Comparison of ENCODE assay signal across 15 cellular contexts in genomic region chr5:97049175-97049574, GRCh38.
"Had no signal": no experiment of that assay in that cellular context is flagged by ENCODE, and none has a peak within 500 bp of the region (broad histone marks: within the 10 kb centered on the region; RNA-seq: fewer than 3 reads in every experiment).

No MANE protein-coding gene starts in this region.

- H3K4me1 ChIP-seq: ascending aorta, breast epithelium, foreskin keratinocyte, left ventricle myocardium inferior, right atrium auricular region had no signal

- H3K36me3 ChIP-seq: ascending aorta, breast epithelium, left ventricle myocardium inferior, right atrium auricular region, thoracic aorta had no signal

- H3K9me3 ChIP-seq: ascending aorta, breast epithelium, right atrium auricular region, thoracic aorta had no signal

- H3K27me3 ChIP-seq: ascending aorta, breast epithelium, right atrium auricular region had no signal

- H3K27ac ChIP-seq: ascending aorta, breast epithelium, foreskin keratinocyte, left ventricle myocardium inferior, right atrium auricular region, thoracic aorta had no signal

- FAIRE-seq: small intestine had no signal

- H3K4me3 ChIP-seq: ascending aorta, breast epithelium, left ventricle myocardium inferior, right atrium auricular region, thoracic aorta had no signal

- DNase-seq: activated CD4-positive, alpha-beta T cell treated with anti-CD3 and anti-CD28 coated beads, Interleukin-2, amount 50 U/mL, for 4 hours; activated CD4-positive, CD25-positive, alpha-beta regulatory T cell treated with anti-CD3 and anti-CD28 coated beads, Interleukin-2, amount 50 U/mL, for 72 hours; activated naive CD4-positive, alpha-beta T cell treated with Interleukin-2 at 50 U/mL for 16 hours; effector memory CD4-positive, alpha-beta T cell; foreskin keratinocyte; glutamatergic neuron; left ventricle myocardium inferior; nephron progenitor cell; occipital lobe; small intestine; T-helper 9 cell had no signal
